Comparison of ENCODE assay signal across 16 cellular contexts in the genomic region with DNA sequence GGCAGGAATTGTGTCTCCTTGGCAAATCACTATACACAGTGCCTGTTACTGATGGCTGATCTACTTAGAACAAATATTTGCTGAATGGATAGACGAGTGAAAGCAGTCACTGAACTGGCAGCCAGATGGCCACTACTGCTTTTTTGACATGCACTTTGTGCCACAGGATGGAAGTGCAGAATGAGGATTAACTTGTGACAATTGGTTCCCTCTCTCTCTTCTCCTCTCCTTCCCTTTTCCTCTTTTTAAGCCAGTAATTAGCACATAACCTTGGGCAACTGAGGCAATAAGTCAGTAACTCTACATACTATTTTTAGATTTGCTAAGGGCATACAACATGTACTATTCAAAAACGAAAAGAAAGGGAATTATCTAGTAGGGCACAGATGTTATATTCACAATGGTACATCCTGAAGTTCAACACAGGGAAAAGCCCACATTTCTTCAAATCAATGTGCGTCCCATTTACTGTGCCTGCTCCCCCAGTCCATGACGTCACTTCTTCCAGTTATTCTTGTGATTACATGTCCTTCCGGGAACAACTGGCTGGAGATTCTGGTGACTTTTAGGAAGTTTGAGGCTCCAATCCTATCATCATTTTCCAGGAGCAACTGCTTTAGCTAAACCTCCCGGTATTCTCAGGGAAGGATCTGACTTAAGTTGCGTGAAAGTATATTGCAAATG. TPM values are rescaled to one million over a fixed set of nuclear protein-coding genes. Genes with fewer than 3 reads are reported as not detected.
DNase-seq lines count a peak whose midpoint lies in the region; TF ChIP-seq lines count a peak whose summit lies in the region.
"Had no signal": no experiment of that assay in that cellular context is flagged by ENCODE, and none has a peak within 500 bp of the region (broad histone marks: within the 10 kb centered on the region; RNA-seq: fewer than 3 reads in every experiment).

No MANE protein-coding gene starts in this region.

- CTCF ChIA-PET in A673 (lab: Charles Lee) (no interaction called here), RWPE1 (lab: Yijun Ruan, JAX) (interaction anchor here (0.5 kb wide), 1 partner anchor 346 kb away, joined by 4 read pairs; no protein-coding TSS in a partner anchor)

- H3K27me3 ChIP-seq in A673 (replicated peaks; ENCODE audit: insufficient read depth, low read depth, low read length, poor library complexity): no peaks in the 10 kb centered on the region
- H3K27me3 ChIP-seq: SJCRH30 had no signal

- TF ChIP-seq CTCF in A673 (conservative IDR thresholded peaks at IDR 0.05; ENCODE audit: low read depth, low read length) (no peak), fibroblast of pulmonary artery (IDR thresholded peaks at IDR 0.05; ENCODE audit: low read length, missing control alignments) (no peak), RWPE1 (conservative IDR thresholded peaks at IDR 0.05; ENCODE audit: low read depth) (no peak)

- no peaks in the 10 kb centered on the region for H3K9me3 ChIP-seq in A673 (ENCODE audit: low read depth, low read length, poor library complexity, severe bottlenecking)
- H3K9me3 ChIP-seq: SJCRH30 had no signal

- peak overlapping the region; percentile 46 for H3K27ac ChIP-seq in A673 (ENCODE audit: low read depth, low read length, poor library complexity, severe bottlenecking)
- H3K27ac ChIP-seq in RWPE1: no peak overlapping the region
- H3K27ac ChIP-seq: SJCRH30 had no signal

- H3K4me3 ChIP-seq in A673 (ENCODE audit: low read depth, low read length, poor library complexity, severe bottlenecking) (no peak overlapping the region), fibroblast of pulmonary artery (replicated peaks; ENCODE audit: low read depth, low read length) (no peak overlapping the region)
- H3K4me3 ChIP-seq: SJCRH30 had no signal

- peak; percentile 8 for DNase-seq in NCI-H82 (lab: John Stamatoyannopoulos, UW)
- DNase-seq in NCI-H82 treated with DMSO at 0.1 percent for 48 hours (lab: John Stamatoyannopoulos, UW; ENCODE audit: unreplicated experiment): no peak
- DNase-seq in A673 (ENCODE audit: low spot score): no peak
- peak; percentile 31 for DNase-seq in SKM-1 (lab: John Stamatoyannopoulos, UW; ENCODE audit: unreplicated experiment)
- peak; percentile 14 for DNase-seq in fibroblast of pulmonary artery (ENCODE audit: low read depth)
- no peak for DNase-seq in RWPE1 (ENCODE audit: low spot score)
- no peak for DNase-seq in NCI-H2107 treated with DMSO at 0.1 percent for 48 hours (lab: John Stamatoyannopoulos, UW; ENCODE audit: unreplicated experiment)
- DNase-seq: 8988T, Calu3, NCI-H1105, NCI-H1436 treated with DMSO at 0.1 percent for 48 hours, NCI-H187 treated with DMSO at 0.1 percent for 48 hours, NCI-H446, NCI-H524 treated with DMSO at 0.1 percent for 48 hours, NCI-H774, SJCRH30 had no signal

- no peaks in the 10 kb centered on the region for H3K36me3 ChIP-seq in A673 (ENCODE audit: insufficient read depth, low read length, poor library complexity, severe bottlenecking)
- H3K36me3 ChIP-seq: SJCRH30 had no signal

- no TSS peak for BruUV-seq in A673 (replicated peaks; lab: Mats Ljungman, UMichigan)

- intact Hi-C loops in A673 (cut with micrococcal nuclease; ENCODE audit: unreplicated experiment): no loop called here

- peaks cover 43% of the 10 kb centered on the region for H3K4me1 ChIP-seq in A673 (ENCODE audit: insufficient read depth, low read length, poor library complexity, severe bottlenecking)
- H3K4me1 ChIP-seq: SJCRH30 had no signal

- POLR2A ChIA-PET in A673 (lab: Charles Lee; ENCODE audit: low non-redundant PET) (no interaction called here), RWPE1 (lab: Yijun Ruan, JAX; ENCODE audit: low non-redundant PET) (no interaction called here)

RNA-seq across cellular contexts. Expression of gene RPS6KA2, which starts 17.0 kb away (rescaled TPM):
- 30.1 and 37.8 TPM in 2 replicates for total RNA-seq in A673 (2021)

RNA-seq across cellular contexts. Expression of gene RAMACL, which starts 57.6 kb away (rescaled TPM):
- 0.77 and 2.2 TPM in 2 replicates for total RNA-seq in A673 (2021)

Comparison
In these comparisons a context has a peak if more than half of its experiments do, and no peak if none do; other contexts are left out.
1. DNase-seq: peak in NCI-H82 (single experiment), SKM-1 (single experiment) and fibroblast of pulmonary artery (single experiment); none in NCI-H82 treated with DMSO at 0.1 percent for 48 hours (single experiment), A673 (single experiment), RWPE1 (single experiment) and NCI-H2107 treated with DMSO at 0.1 percent for 48 hours (single experiment).